Comparison of ENCODE assay signal across 1 cellular context in the genomic region with DNA sequence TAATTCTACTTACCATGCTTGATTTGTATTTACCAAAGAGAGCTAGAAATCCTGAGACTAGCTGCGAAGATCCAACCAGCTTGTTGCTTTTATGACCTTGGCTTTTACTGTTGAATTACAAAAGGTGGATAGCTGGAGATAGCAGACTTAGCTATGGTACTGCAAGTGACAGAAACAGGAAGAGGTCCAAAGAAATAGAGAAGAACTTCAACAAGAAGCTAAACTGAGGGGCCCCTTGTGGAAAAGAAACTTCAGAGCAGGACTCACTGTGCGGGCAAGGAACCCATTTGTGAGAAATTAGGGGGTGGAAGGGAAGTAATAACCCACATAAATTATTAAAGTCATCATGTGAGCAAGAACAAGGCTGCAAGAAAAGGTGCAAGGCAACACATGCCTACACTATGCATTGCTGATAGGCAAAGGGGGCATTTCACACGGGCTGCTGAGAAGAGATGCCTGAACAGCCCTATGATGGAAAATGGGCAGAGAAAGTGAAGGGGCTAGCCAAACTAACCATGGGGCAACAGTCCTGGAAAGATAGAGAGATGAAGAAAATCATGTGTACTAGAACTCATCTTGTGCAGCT.
A peak's percentile ranks its signal among the peaks of the same experiment; 100 is the strongest.
TF ChIP-seq lines count a peak whose summit lies in the region.

No MANE protein-coding gene starts in this region.

TF ChIP-seq in GM12878, 131 proteins besides CTCF, POLR2A, EP300 and RAD21:
- TF ChIP-seq NFIC (IDR thresholded peaks at IDR 0.05; ENCODE audit: low read depth, low read length) (0 out of 2 replicates have a peak, but pooled peaks have one; percentile 19), POU2F2 (IDR thresholded peaks at IDR 0.05; ENCODE audit: borderline replicate concordance, low read depth, low read length) (no peak), DPF2 (IDR thresholded peaks at IDR 0.05) (no peak), SPI1 (IDR thresholded peaks at IDR 0.05; ENCODE audit: borderline replicate concordance, insufficient read depth, low read depth, low read length) (peak; percentile 20; the same call in 1 of the 2 replicates), CBFB (IDR thresholded peaks at IDR 0.05; ENCODE audit: low read depth) (no peak), HDAC2 (IDR thresholded peaks at IDR 0.05) (no peak), HDAC6 (IDR thresholded peaks at IDR 0.05; ENCODE audit: unreplicated experiment) (no peak), NFXL1 (IDR thresholded peaks at IDR 0.05; ENCODE audit: borderline replicate concordance) (no peak)
- TF ChIP-seq, protein P1, sequence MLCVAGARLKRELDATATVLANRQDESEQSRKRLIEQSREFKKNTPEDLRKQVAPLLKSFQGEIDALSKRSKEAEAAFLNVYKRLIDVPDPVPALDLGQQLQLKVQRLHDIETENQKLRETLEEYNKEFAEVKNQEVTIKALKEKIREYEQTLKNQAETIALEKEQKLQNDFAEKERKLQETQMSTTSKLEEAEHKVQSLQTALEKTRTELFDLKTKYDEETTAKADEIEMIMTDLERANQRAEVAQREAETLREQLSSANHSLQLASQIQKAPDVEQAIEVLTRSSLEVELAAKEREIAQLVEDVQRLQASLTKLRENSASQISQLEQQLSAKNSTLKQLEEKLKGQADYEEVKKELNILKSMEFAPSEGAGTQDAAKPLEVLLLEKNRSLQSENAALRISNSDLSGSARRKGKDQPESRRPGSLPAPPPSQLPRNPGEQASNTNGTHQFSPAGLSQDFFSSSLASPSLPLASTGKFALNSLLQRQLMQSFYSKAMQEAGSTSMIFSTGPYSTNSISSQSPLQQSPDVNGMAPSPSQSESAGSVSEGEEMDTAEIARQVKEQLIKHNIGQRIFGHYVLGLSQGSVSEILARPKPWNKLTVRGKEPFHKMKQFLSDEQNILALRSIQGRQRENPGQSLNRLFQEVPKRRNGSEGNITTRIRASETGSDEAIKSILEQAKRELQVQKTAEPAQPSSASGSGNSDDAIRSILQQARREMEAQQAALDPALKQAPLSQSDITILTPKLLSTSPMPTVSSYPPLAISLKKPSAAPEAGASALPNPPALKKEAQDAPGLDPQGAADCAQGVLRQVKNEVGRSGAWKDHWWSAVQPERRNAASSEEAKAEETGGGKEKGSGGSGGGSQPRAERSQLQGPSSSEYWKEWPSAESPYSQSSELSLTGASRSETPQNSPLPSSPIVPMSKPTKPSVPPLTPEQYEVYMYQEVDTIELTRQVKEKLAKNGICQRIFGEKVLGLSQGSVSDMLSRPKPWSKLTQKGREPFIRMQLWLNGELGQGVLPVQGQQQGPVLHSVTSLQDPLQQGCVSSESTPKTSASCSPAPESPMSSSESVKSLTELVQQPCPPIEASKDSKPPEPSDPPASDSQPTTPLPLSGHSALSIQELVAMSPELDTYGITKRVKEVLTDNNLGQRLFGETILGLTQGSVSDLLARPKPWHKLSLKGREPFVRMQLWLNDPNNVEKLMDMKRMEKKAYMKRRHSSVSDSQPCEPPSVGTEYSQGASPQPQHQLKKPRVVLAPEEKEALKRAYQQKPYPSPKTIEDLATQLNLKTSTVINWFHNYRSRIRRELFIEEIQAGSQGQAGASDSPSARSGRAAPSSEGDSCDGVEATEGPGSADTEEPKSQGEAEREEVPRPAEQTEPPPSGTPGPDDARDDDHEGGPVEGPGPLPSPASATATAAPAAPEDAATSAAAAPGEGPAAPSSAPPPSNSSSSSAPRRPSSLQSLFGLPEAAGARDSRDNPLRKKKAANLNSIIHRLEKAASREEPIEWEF (IDR thresholded peaks at IDR 0.05; ENCODE audit: insufficient replicate concordance, low read depth, low read length): no peak
- TF ChIP-seq, protein P2, sequence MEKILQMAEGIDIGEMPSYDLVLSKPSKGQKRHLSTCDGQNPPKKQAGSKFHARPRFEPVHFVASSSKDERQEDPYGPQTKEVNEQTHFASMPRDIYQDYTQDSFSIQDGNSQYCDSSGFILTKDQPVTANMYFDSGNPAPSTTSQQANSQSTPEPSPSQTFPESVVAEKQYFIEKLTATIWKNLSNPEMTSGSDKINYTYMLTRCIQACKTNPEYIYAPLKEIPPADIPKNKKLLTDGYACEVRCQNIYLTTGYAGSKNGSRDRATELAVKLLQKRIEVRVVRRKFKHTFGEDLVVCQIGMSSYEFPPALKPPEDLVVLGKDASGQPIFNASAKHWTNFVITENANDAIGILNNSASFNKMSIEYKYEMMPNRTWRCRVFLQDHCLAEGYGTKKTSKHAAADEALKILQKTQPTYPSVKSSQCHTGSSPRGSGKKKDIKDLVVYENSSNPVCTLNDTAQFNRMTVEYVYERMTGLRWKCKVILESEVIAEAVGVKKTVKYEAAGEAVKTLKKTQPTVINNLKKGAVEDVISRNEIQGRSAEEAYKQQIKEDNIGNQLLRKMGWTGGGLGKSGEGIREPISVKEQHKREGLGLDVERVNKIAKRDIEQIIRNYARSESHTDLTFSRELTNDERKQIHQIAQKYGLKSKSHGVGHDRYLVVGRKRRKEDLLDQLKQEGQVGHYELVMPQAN (conservative IDR thresholded peaks at IDR 0.05): no peak
